8 cellular contexts compared by ENCODE assay signal in the genomic region with DNA sequence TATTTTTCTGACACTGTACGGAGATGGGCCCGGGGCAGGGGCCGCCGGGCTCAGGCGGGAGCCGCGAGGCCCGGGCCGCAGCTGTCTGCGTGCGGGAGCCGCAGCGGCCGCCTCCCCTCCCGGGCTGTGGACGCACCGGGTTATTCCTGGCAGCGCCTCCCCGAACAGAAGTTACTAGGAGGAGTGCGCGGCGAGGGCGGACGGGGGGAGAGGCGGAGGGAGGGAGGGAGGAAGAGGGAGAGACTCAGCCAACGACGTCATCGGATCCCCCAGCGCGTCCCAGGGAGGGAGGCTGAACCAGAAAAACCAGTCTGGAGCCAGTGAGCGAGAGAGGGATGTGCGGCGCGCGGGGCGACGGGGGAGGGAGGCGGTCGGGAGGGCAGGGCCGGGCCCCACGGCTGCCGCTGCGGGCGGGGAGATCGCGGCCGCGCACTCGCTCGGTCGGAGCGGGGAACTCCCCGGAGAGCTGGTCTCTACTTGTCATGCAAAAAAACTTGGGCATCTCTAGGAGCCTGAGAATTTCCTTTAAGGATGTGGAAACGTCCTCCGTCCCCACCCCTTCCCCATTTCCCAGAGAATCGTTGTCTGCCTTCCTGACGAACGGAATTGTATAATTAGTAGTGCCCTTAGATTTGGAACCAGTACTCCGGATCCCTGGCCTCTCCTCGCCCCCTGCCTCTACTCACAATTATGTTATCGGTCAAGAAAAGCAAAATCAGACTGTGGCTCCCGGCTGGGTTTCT. TPM values are rescaled to one million over a fixed set of nuclear protein-coding genes. Genes with fewer than 3 reads are reported as not detected.
DNase-seq lines count a peak whose midpoint lies in the region; ATAC-seq and TF ChIP-seq lines count a peak whose summit lies in the region.

No MANE protein-coding gene starts in this region.

- peaks cover 3% of the 10 kb centered on the region for H3K27me3 Mint-ChIP-seq in Caco-2 (ENCODE audit: insufficient read depth, unreplicated experiment)
- H3K27me3 Mint-ChIP-seq in nephron progenitor cell (ENCODE audit: low read depth, poor library complexity) = peaks cover 4% of the 10 kb centered on the region

- H3K27me3 ChIP-seq in Caco-2 (replicated peaks; ENCODE audit: control insufficient read depth, insufficient read depth, low read length) = peaks cover 2% of the 10 kb centered on the region
- H3K27me3 ChIP-seq in RWPE2 (ENCODE audit: insufficient read depth, poor library complexity, severe bottlenecking) = no peaks in the 10 kb centered on the region

- in situ Hi-C loops in KBM-7 (cut with MboI; ENCODE audit: low pct_unique_long_range_greater_than_20kb, low sequenced_read_pairs) = no loop called here

- CTCF ChIA-PET in Caco-2 (lab: Charles Lee) = interaction anchor here (0.6 kb wide), 1 partner anchor 320 kb away, joined by 3 read pairs; no protein-coding TSS in a partner anchor

- H3K4me1 ChIP-seq in Caco-2 = peaks cover 16% of the 10 kb centered on the region; the same call in 1 of the 2 replicates
- peaks cover 29% of the 10 kb centered on the region for H3K4me1 ChIP-seq in RWPE2 (ENCODE audit: insufficient read depth, poor library complexity, severe bottlenecking)

- H3K27ac Mint-ChIP-seq in Caco-2 (ENCODE audit: unreplicated experiment) = no peak overlapping the region
- H3K27ac Mint-ChIP-seq in nephron progenitor cell = peak overlapping the region; percentile 91

- DNase-seq in Caco-2 = peak; percentile 91 to 95
- DNase-seq in KBM-7 = peak; percentile 81
- peak; percentile 99 for DNase-seq in RWPE2 (ENCODE audit: low spot score)
- peak; percentile 80 for DNase-seq in activated gamma-delta T cell treated with Interleukin-2 at 50 U/mL for 16 hours
- DNase-seq in fibroblast of the conjunctiva (ENCODE audit: low read depth) = peak; percentile 95
- DNase-seq in nephron progenitor cell = peak; percentile 87
- peak; percentile 92 for DNase-seq in stimulated activated naive CD4-positive, alpha-beta T cell treated with Interleukin-2 at 50 U/mL for 16 hours (lab: John Stamatoyannopoulos, UW)

- H3K4me3 Mint-ChIP-seq in Caco-2 (ENCODE audit: unreplicated experiment) (peak overlapping the region; percentile 92), nephron progenitor cell (peak overlapping the region; percentile 98)

- TSS peak; percentile 49 for BruUV-seq in Caco-2 (replicated peaks; lab: Mats Ljungman, UMichigan)

- intact Hi-C loops in Caco-2 (cut with micrococcal nuclease; ENCODE audit: unreplicated experiment) = loop anchor here (1.0 to 10.0 kb wide), 4 partner anchors 61 to 278 kb away; no protein-coding TSS in a partner anchor

- H3K9me3 ChIP-seq in Caco-2 = no peaks in the 10 kb centered on the region
- H3K9me3 ChIP-seq in RWPE2 (ENCODE audit: severe bottlenecking) = no peaks in the 10 kb centered on the region

- no peaks in the 10 kb centered on the region for H3K36me3 ChIP-seq in Caco-2 (ENCODE audit: control insufficient read depth, insufficient read depth, low read length)
- no peaks in the 10 kb centered on the region for H3K36me3 ChIP-seq in RWPE2 (ENCODE audit: low read depth)

- peaks cover 23% of the 10 kb centered on the region for H3K36me3 Mint-ChIP-seq in Caco-2 (ENCODE audit: insufficient read depth, unreplicated experiment)
- no peaks in the 10 kb centered on the region for H3K36me3 Mint-ChIP-seq in nephron progenitor cell (ENCODE audit: low read depth)

- TF ChIP-seq CTCF in Caco-2 (IDR thresholded peaks at IDR 0.05; ENCODE audit: insufficient read depth in 1 of 2, low read depth in 1 of 2, low read length in 1 of 2, severe bottlenecking in 1 of 2, unreplicated experiment in 1 of 2) (no peak), RWPE2 (IDR thresholded peaks at IDR 0.05; ENCODE audit: poor library complexity, severe bottlenecking) (no peak), nephron progenitor cell (IDR thresholded peaks at IDR 0.05) (no peak)

- H3K4me1 Mint-ChIP-seq in Caco-2 (ENCODE audit: low read depth, unreplicated experiment) = peaks cover 29% of the 10 kb centered on the region
- peaks cover 41% of the 10 kb centered on the region for H3K4me1 Mint-ChIP-seq in nephron progenitor cell

- peak overlapping the region; percentile 88 for H3K27ac ChIP-seq in RWPE2 (ENCODE audit: poor library complexity, severe bottlenecking)

- peak; percentile 29 for ATAC-seq in GM21528 (IDR thresholded peaks at IDR 0.05; ENCODE audit: low FRiP score, unreplicated experiment)
- ATAC-seq in RWPE2 (ENCODE audit: low read depth) = peak; percentile 69

- POLR2A ChIA-PET in Caco-2 (lab: Charles Lee) = no interaction called here

- H3K9me3 Mint-ChIP-seq in Caco-2 (ENCODE audit: unreplicated experiment) (no peaks in the 10 kb centered on the region), nephron progenitor cell (no peaks in the 10 kb centered on the region)

- H3K4me3 ChIP-seq in Caco-2 (ENCODE audit: low read depth, low read length) (peak overlapping the region; percentile 69), RWPE2 (ENCODE audit: severe bottlenecking) (peak overlapping the region; percentile 88)

RNA-seq across cellular contexts. Expression of gene HIVEP2, which starts 1.4 kb away (rescaled TPM):
- 1.0 and 4.3 TPM in 2 replicates for total RNA-seq in Caco-2 (2022)

Comparison
In these comparisons a context has a peak if more than half of its experiments do, and no peak if none do; other contexts are left out.
1. Peak in every context shown above with its lines: DNase-seq, ATAC-seq, H3K4me3 ChIP-seq and H3K27ac ChIP-seq.